Comparison of ENCODE assay signal across 11 cellular contexts in genomic region chr4:165129924-165130323, GRCh38. TPM values are rescaled to one million over a fixed set of nuclear protein-coding genes. Genes with fewer than 3 reads are reported as not detected.
A peak's percentile ranks its signal among the peaks of the same experiment; 100 is the strongest.
DNase-seq lines count a peak whose midpoint lies in the region; TF ChIP-seq lines count a peak whose summit lies in the region.
"Had no signal": no experiment of that assay in that cellular context is flagged by ENCODE, and none has a peak within 500 bp of the region (broad histone marks: within the 10 kb centered on the region; RNA-seq: fewer than 3 reads in every experiment).

No MANE protein-coding gene starts in this region.

- H3K4me1 ChIP-seq in BLaER1 treated with 17β-estradiol and CSF1 and Interleukin-3, amounts not matched to agents 10 nM and 100 nM, result peaks cover 38 to 53% (median 49%) of the 10 kb centered on the region in 10 experiments
- H3K4me1 ChIP-seq in osteoblast (ENCODE audit: insufficient read depth, low read length), result no peaks in the 10 kb centered on the region
- H3K4me1 ChIP-seq: A549, Caco-2 had no signal

- H3K4me3 ChIP-seq in BLaER1 treated with 17β-estradiol and CSF1 and Interleukin-3, amounts not matched to agents 10 nM and 100 nM, result no peak overlapping the region
- no peak overlapping the region for H3K4me3 ChIP-seq in osteoblast (ENCODE audit: insufficient read depth, low read length)
- H3K4me3 ChIP-seq: A549, GM23248 had no signal

- peak overlapping the region in 6 of 11 experiments; percentile 2 to 51 (median 24); a peak in 8 of 22 replicates for H3K4me2 ChIP-seq in BLaER1 treated with 17β-estradiol and CSF1 and Interleukin-3, amounts not matched to agents 10 nM and 100 nM
- H3K4me2 ChIP-seq in osteoblast (ENCODE audit: insufficient read depth, low read length), result no peak overlapping the region
- H3K4me2 ChIP-seq: A549 had no signal

- H3K9me3 ChIP-seq in BLaER1 treated with 17β-estradiol and CSF1 and Interleukin-3, amounts not matched to agents 10 nM and 100 nM (replicated peaks in 1 of 11), result peaks cover 0 to 10% (median 6%) of the 10 kb centered on the region in 11 experiments; a peak in 8 of 22 replicates
- H3K9me3 ChIP-seq in osteoblast (ENCODE audit: low read depth, low read length), result no peaks in the 10 kb centered on the region
- H3K9me3 ChIP-seq: A549, Caco-2 had no signal

- DNase-seq in GDM1 (lab: John Stamatoyannopoulos, UW) (peak; percentile 11), NOMO-1 treated with DMSO at 0.1 percent for 48 hours (lab: John Stamatoyannopoulos, UW; ENCODE audit: unreplicated experiment) (peak; percentile 39), osteoblast (ENCODE audit: insufficient read length, low spot score, missing footprints) (peak; percentile 57), nucleus accumbens (lab: John Stamatoyannopoulos, UW) (no peak)
- no peak for DNase-seq in activated CD4-positive, alpha-beta T cell treated with anti-CD3 and anti-CD28 coated beads for 4 hours
- DNase-seq: Caco-2; CD8-positive, alpha-beta memory T cell; DND-41; GM23248 had no signal

- no peak for TF ChIP-seq CTCF in osteoblast (IDR thresholded peaks at IDR 0.05; ENCODE audit: extremely low read depth, low read depth, low read length)

- peak overlapping the region in 2 of 11 experiments; percentile 2 to 17; a peak in 2 of 22 replicates for H3K9ac ChIP-seq in BLaER1 treated with 17β-estradiol and CSF1 and Interleukin-3, amounts not matched to agents 10 nM and 100 nM
- H3K9ac ChIP-seq: GM23248 had no signal

- H3K36me3 ChIP-seq in BLaER1 treated with 17β-estradiol and CSF1 and Interleukin-3, amounts not matched to agents 10 nM and 100 nM, result no peaks in the 10 kb centered on the region
- no peaks in the 10 kb centered on the region for H3K36me3 ChIP-seq in osteoblast (ENCODE audit: insufficient read depth, low read length)

- peak overlapping the region in 2 of 11 experiments; percentile 21; a peak in 2 of 22 replicates for H3K27ac ChIP-seq in BLaER1 treated with 17β-estradiol and CSF1 and Interleukin-3, amounts not matched to agents 10 nM and 100 nM
- H3K27ac ChIP-seq in osteoblast (ENCODE audit: low read depth, low read length), result no peak overlapping the region
- H3K27ac ChIP-seq: A549, GM23248 had no signal

- H3K27me3 ChIP-seq in BLaER1 treated with 17β-estradiol and CSF1 and Interleukin-3, amounts not matched to agents 10 nM and 100 nM, result no peaks in the 10 kb centered on the region
- peaks cover 4% of the 10 kb centered on the region for H3K27me3 ChIP-seq in osteoblast (ENCODE audit: insufficient read depth, low read length)

- H4K20me1 ChIP-seq in BLaER1 treated with 17β-estradiol and CSF1 and Interleukin-3, amounts not matched to agents 10 nM and 100 nM, result no peaks in the 10 kb centered on the region
- no peaks in the 10 kb centered on the region for H4K20me1 ChIP-seq in osteoblast (ENCODE audit: insufficient read depth, low read length)

- H2AFZ ChIP-seq in osteoblast (ENCODE audit: low read length), result no peak overlapping the region
- H2AFZ ChIP-seq: GM23248 had no signal

- no peaks in the 10 kb centered on the region for H3K79me2 ChIP-seq in osteoblast (ENCODE audit: insufficient read depth, low read length)

RNA-seq across cellular contexts. Expression of gene TMEM192, which starts 17.3 kb away (rescaled TPM):
- 17.4 and 18.3 TPM in 2 replicates for total RNA-seq in osteoblast

Comparison
In these comparisons a context has a peak if more than half of its experiments do, and no peak if none do; other contexts are left out.
1. DNase-seq: peak in GDM1 (single experiment), NOMO-1 treated with DMSO at 0.1 percent for 48 hours (single experiment) and osteoblast (single experiment); none in nucleus accumbens (0 of 56) and activated CD4-positive, alpha-beta T cell treated with anti-CD3 and anti-CD28 coated beads for 4 hours (0 of 2).